In genomic region chr1:207151920-207152319, GRCh38 we compare ENCODE assay signal across 29 cellular contexts. TPM values are rescaled to one million over a fixed set of nuclear protein-coding genes. Genes with fewer than 3 reads are reported as not detected.
"Had no signal": no experiment of that assay in that cellular context is flagged by ENCODE, and none has a peak within 500 bp of the region (broad histone marks: within the 10 kb centered on the region; RNA-seq: fewer than 3 reads in every experiment).

No MANE protein-coding gene starts in this region.

- H3K36me3 ChIP-seq: suprapubic skin, thoracic aorta, thyroid gland, transverse colon, upper lobe of left lung, upper lobe of right lung, uterus, vagina had no signal

- FAIRE-seq: urothelium cell line had no signal

- DNase-seq: stimulated activated CD4-positive, alpha-beta T cell treated with anti-CD3 and anti-CD28 coated beads, Interleukin-2, amount 100 ng/mL, for 48 hours; stimulated activated CD4-positive, alpha-beta T cell treated with anti-CD3 and anti-CD28 coated beads, Interleukin-4, amount 100 ng/mL, for 1 hour; stimulated activated CD4-positive, alpha-beta T cell treated with anti-CD3 and anti-CD28 coated beads, Interleukin-4, amount 100 ng/mL, for 24 hours; stimulated activated CD4-positive, alpha-beta T cell treated with anti-CD3 and anti-CD28 coated beads, Interleukin-4, amount 100 ng/mL, for 4 hours; stimulated activated CD8-positive, alpha-beta memory T cell treated with anti-CD3 and anti-CD28 coated beads, Interleukin-4, amount 100 ng/mL, for 48 hours; stimulated activated naive B cell treated with anti-CD40 and anti-IgM and Interleukin-4, amounts not matched to agents 10 μg/mL and 1 μg/mL and 100 μg/mL, for 72 hours; stimulated activated naive CD4-positive, alpha-beta T cell; stimulated activated naive CD4-positive, alpha-beta T cell treated with Interleukin-2 at 50 U/mL for 16 hours; stimulated activated naive CD8-positive, alpha-beta T cell treated with anti-CD3 and anti-CD28 coated beads, Interleukin-15, amount 100 ng/mL, for 72 hours; stimulated activated naive CD8-positive, alpha-beta T cell treated with anti-CD3 and anti-CD28 coated beads, Interleukin-15, Interleukin-2, amounts not matched to agents 100 U/mL and 50 U/mL, for 24 hours; stomach; substantia nigra; testis; thyroid gland; tibial artery; transverse colon; trophoblast cell; upper lobe of left lung; upper lobe of right lung; uterus had no signal

- H3K9me3 ChIP-seq: testis, thoracic aorta, thyroid gland, upper lobe of right lung, uterus, vagina had no signal

- H3K4me1 ChIP-seq: stomach, suprapubic skin, testis, thyroid gland, tibial artery, tibial nerve, transverse colon, upper lobe of left lung, upper lobe of right lung, uterus, vagina had no signal

- H3K4me3 ChIP-seq: stomach, suprapubic skin, testis, thoracic aorta, thyroid gland, tibial artery, tibial nerve, transverse colon, upper lobe of left lung, upper lobe of right lung, uterus, vagina had no signal

- H3K27me3 ChIP-seq: stomach, suprapubic skin, testis, thyroid gland, tibial artery, tibial nerve, transverse colon, upper lobe of left lung, upper lobe of right lung, uterus, vagina had no signal

- H3K27ac ChIP-seq: stomach, suprapubic skin, testis, thoracic aorta, thyroid gland, tibial artery, tibial nerve, transverse colon, upper lobe of left lung, upper lobe of right lung, uterus, vagina had no signal

- ATAC-seq: stimulated activated effector memory CD8-positive, alpha-beta T cell treated with anti-CD3 and anti-CD28 coated beads, Interleukin-12 subunit alpha, Interleukin-12 subunit beta, amount 100 ng/mL, for 72 hours; stimulated activated memory B cell treated with anti-CD40 and anti-IgM and Interleukin-4, amounts not matched to agents 10 μg/mL and 1 μg/mL and 100 μg/mL, for 72 hours; stimulated activated naive B cell treated with anti-CD40 and anti-IgM and Interleukin-4, amounts not matched to agents 10 μg/mL and 1 μg/mL and 100 μg/mL, for 72 hours; stimulated activated naive CD8-positive, alpha-beta T cell treated with anti-CD3 and anti-CD28 coated beads, Interleukin-15, amount 100 ng/mL, for 72 hours; stimulated activated naive CD8-positive, alpha-beta T cell treated with anti-CD3 and anti-CD28 coated beads, Interleukin-15, Interleukin-2, amounts not matched to agents 100 U/mL and 50 U/mL, for 24 hours; upper lobe of right lung had no signal

RNA-seq across cellular contexts. Expression of gene C4BPA, which starts 47.9 kb away (rescaled TPM):
- total RNA-seq: subcutaneous adipose tissue, temporal lobe, thyroid gland, tibial nerve, vagina had no signal
